Comparison of ENCODE assay signal across 1 cellular context in the genomic region with DNA sequence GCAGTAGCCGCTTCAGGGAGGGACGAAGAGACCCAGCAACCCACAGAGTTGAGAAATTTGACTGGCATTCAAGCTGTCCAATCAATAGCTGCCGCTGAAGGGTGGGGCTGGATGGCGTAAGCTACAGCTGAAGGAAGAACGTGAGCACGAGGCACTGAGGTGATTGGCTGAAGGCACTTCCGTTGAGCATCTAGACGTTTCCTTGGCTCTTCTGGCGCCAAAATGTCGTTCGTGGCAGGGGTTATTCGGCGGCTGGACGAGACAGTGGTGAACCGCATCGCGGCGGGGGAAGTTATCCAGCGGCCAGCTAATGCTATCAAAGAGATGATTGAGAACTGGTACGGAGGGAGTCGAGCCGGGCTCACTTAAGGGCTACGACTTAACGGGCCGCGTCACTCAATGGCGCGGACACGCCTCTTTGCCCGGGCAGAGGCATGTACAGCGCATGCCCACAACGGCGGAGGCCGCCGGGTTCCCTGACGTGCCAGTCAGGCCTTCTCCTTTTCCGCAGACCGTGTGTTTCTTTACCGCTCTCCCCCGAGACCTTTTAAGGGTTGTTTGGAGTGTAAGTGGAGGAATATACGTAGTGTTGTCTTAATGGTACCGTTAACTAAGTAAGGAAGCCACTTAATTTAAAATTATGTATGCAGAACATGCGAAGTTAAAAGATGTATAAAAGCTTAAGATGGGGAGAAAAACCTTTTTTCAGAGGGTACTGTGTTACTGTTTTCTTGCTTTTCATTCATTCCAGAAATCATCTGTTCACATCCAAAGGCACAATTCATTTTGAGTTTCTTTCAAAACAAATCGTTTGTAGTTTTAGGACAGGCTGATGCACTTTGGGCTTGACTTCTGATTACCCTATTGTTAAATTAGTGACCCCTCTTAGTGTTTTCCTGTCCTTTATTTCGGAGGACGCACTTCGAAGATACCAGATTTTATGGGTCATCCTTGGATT.
TF ChIP-seq lines count a peak whose summit lies in the region.

TSS of gene MLH1 (plus strand) at position 193 of the 958 bp plus-strand sequence. CDS start at position 223, 30 bp downstream.

TF ChIP-seq in K562, 482 proteins besides CTCF, POLR2A, EP300 and RAD21 (continued from another document and continues in another):
- TF ChIP-seq RFX5 (IDR thresholded peaks at IDR 0.05; ENCODE audit: low read depth, low read length) (peak; percentile 51; the same call in 1 of the 2 replicates), HSF4 (CRISPR knock-in tag; IDR thresholded peaks at IDR 0.05; ENCODE audit: borderline replicate concordance) (no peak), CEBPG (CRISPR knock-in tag; IDR thresholded peaks at IDR 0.05) (peak; percentile 91), CEBPG (tag; conservative IDR thresholded peaks at IDR 0.05 in 1 of 2, IDR thresholded peaks at IDR 0.05 in 1 of 2) (peak; percentile 88 to 91), ZNF764 (CRISPR knock-in tag; IDR thresholded peaks at IDR 0.05; ENCODE audit: low read depth) (0 out of 2 replicates have a peak, but pooled peaks have one; percentile 2), BMI1 (IDR thresholded peaks at IDR 0.05; ENCODE audit: low read length) (no peak), NRF1 (conservative IDR thresholded peaks at IDR 0.05 in 1 of 2, IDR thresholded peaks at IDR 0.05 in 1 of 2) (peak; percentile 85 to 87), ZNF436 (CRISPR knock-in tag; IDR thresholded peaks at IDR 0.05) (no peak), TEAD2 (tag; IDR thresholded peaks at IDR 0.05) (no peak), ID3 (CRISPR knock-in tag; IDR thresholded peaks at IDR 0.05) (no peak), ID3 (tag; IDR thresholded peaks at IDR 0.05) (peak; percentile 85; the same call in 1 of the 2 replicates), BRF1 (IDR thresholded peaks at IDR 0.05; ENCODE audit: borderline replicate concordance, extremely low read depth, insufficient read length) (no peak), RUNX1 (IDR thresholded peaks at IDR 0.05; ENCODE audit: low read depth) (no peak), ZNF274 (IDR thresholded peaks at IDR 0.05; ENCODE audit: borderline replicate concordance, low read depth, low read length) (no peak), ZNF696 (CRISPR knock-in tag; conservative IDR thresholded peaks at IDR 0.05) (no peak), KDM4B (IDR thresholded peaks at IDR 0.05; ENCODE audit: borderline replicate concordance in 2 of 2, low read depth in 1 of 2) (no peak), CBX3 (IDR thresholded peaks at IDR 0.05; ENCODE audit: borderline replicate concordance in 1 of 2, low read length in 2 of 2) (peak in 1 of 2 experiments; percentile 90; a peak in 1 of 3 replicates), MAX (CRISPR knock-in tag; IDR thresholded peaks at IDR 0.05) (peak; percentile 99), ZNF140 (CRISPR knock-in tag; IDR thresholded peaks at IDR 0.05) (no peak), ZBTB43 (CRISPR knock-in tag; IDR thresholded peaks at IDR 0.05) (no peak), MTA2 (IDR thresholded peaks at IDR 0.05; ENCODE audit: low read depth) (no peak), TAF1 (IDR thresholded peaks at IDR 0.05; ENCODE audit: control insufficient read depth, extremely low read depth, insufficient read depth, low read length, severe bottlenecking) (peak; percentile 83), TAF15 (IDR thresholded peaks at IDR 0.05; ENCODE audit: low read depth, low read length) (no peak), ZNF280A (IDR thresholded peaks at IDR 0.05; ENCODE audit: low read depth, partially characterized antibody) (no peak), ZC3H4 (CRISPR knock-in tag; IDR thresholded peaks at IDR 0.05; ENCODE audit: borderline replicate concordance) (no peak), CAMTA2 (CRISPR knock-in tag; conservative IDR thresholded peaks at IDR 0.05) (no peak), ZNF121 (CRISPR knock-in tag; conservative IDR thresholded peaks at IDR 0.05) (no peak), HMG20B (CRISPR knock-in tag; IDR thresholded peaks at IDR 0.05) (no peak), TSHZ1 (CRISPR knock-in tag; IDR thresholded peaks at IDR 0.05) (no peak), ZNF133 (CRISPR knock-in tag; IDR thresholded peaks at IDR 0.05) (no peak), TFAP4 (CRISPR knock-in tag; IDR thresholded peaks at IDR 0.05; ENCODE audit: borderline replicate concordance) (peak; percentile 100), ZNF57 (CRISPR knock-in tag; IDR thresholded peaks at IDR 0.05) (no peak), FOS (IDR thresholded peaks at IDR 0.05; ENCODE audit: extremely low read depth, insufficient read length) (peak; percentile 96), XRCC3 (IDR thresholded peaks at IDR 0.05) (no peak)
- TF ChIP-seq, protein P1, sequence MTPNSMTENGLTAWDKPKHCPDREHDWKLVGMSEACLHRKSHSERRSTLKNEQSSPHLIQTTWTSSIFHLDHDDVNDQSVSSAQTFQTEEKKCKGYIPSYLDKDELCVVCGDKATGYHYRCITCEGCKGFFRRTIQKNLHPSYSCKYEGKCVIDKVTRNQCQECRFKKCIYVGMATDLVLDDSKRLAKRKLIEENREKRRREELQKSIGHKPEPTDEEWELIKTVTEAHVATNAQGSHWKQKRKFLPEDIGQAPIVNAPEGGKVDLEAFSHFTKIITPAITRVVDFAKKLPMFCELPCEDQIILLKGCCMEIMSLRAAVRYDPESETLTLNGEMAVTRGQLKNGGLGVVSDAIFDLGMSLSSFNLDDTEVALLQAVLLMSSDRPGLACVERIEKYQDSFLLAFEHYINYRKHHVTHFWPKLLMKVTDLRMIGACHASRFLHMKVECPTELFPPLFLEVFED (CRISPR knock-in tag; conservative IDR thresholded peaks at IDR 0.05) = peak; percentile 58; the same call in 1 of the 2 replicates
- TF ChIP-seq, protein P2, sequence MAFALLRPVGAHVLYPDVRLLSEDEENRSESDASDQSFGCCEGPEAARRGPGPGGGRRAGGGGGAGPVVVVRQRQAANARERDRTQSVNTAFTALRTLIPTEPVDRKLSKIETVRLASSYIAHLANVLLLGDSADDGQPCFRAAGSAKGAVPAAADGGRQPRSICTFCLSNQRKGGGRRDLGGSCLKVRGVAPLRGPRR (CRISPR knock-in tag; IDR thresholded peaks at IDR 0.05) = no peak
- TF ChIP-seq, protein P3, sequence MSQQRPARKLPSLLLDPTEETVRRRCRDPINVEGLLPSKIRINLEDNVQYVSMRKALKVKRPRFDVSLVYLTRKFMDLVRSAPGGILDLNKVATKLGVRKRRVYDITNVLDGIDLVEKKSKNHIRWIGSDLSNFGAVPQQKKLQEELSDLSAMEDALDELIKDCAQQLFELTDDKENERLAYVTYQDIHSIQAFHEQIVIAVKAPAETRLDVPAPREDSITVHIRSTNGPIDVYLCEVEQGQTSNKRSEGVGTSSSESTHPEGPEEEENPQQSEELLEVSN (IDR thresholded peaks at IDR 0.05; ENCODE audit: borderline replicate concordance in 1 of 2, extremely low read depth in 1 of 2, insufficient read depth in 1 of 2, insufficient read length in 1 of 2, low read depth in 1 of 2, low read length in 1 of 2, poor library complexity in 1 of 2, severe bottlenecking in 1 of 2) = peak; percentile 94 to 99
- TF ChIP-seq, protein P4, sequence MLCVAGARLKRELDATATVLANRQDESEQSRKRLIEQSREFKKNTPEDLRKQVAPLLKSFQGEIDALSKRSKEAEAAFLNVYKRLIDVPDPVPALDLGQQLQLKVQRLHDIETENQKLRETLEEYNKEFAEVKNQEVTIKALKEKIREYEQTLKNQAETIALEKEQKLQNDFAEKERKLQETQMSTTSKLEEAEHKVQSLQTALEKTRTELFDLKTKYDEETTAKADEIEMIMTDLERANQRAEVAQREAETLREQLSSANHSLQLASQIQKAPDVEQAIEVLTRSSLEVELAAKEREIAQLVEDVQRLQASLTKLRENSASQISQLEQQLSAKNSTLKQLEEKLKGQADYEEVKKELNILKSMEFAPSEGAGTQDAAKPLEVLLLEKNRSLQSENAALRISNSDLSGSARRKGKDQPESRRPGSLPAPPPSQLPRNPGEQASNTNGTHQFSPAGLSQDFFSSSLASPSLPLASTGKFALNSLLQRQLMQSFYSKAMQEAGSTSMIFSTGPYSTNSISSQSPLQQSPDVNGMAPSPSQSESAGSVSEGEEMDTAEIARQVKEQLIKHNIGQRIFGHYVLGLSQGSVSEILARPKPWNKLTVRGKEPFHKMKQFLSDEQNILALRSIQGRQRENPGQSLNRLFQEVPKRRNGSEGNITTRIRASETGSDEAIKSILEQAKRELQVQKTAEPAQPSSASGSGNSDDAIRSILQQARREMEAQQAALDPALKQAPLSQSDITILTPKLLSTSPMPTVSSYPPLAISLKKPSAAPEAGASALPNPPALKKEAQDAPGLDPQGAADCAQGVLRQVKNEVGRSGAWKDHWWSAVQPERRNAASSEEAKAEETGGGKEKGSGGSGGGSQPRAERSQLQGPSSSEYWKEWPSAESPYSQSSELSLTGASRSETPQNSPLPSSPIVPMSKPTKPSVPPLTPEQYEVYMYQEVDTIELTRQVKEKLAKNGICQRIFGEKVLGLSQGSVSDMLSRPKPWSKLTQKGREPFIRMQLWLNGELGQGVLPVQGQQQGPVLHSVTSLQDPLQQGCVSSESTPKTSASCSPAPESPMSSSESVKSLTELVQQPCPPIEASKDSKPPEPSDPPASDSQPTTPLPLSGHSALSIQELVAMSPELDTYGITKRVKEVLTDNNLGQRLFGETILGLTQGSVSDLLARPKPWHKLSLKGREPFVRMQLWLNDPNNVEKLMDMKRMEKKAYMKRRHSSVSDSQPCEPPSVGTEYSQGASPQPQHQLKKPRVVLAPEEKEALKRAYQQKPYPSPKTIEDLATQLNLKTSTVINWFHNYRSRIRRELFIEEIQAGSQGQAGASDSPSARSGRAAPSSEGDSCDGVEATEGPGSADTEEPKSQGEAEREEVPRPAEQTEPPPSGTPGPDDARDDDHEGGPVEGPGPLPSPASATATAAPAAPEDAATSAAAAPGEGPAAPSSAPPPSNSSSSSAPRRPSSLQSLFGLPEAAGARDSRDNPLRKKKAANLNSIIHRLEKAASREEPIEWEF (CRISPR knock-in tag; IDR thresholded peaks at IDR 0.05) = no peak
- TF ChIP-seq, protein P5, sequence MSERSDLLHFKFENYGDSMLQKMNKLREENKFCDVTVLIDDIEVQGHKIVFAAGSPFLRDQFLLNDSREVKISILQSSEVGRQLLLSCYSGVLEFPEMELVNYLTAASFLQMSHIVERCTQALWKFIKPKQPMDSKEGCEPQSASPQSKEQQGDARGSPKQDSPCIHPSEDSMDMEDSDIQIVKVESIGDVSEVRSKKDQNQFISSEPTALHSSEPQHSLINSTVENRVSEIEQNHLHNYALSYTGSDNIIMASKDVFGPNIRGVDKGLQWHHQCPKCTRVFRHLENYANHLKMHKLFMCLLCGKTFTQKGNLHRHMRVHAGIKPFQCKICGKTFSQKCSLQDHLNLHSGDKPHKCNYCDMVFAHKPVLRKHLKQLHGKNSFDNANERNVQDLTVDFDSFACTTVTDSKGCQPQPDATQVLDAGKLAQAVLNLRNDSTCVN (CRISPR knock-in tag; IDR thresholded peaks at IDR 0.05) = no peak
